ENCODE assay signal across 8 cellular contexts in genomic region chr22:26642465-26643367, GRCh38. TPM values are rescaled to one million over a fixed set of nuclear protein-coding genes. Genes with fewer than 3 reads are reported as not detected.
DNase-seq lines count a peak whose midpoint lies in the region; ATAC-seq and TF ChIP-seq lines count a peak whose summit lies in the region.

No MANE protein-coding gene starts in this region.

- H3K27ac ChIP-seq in uterus = peak overlapping the region; percentile 15 to 59

- H3K36me3 ChIP-seq in uterus (no peaks in the 10 kb centered on the region), Caco-2 (ENCODE audit: control insufficient read depth, insufficient read depth, low read length) (no peaks in the 10 kb centered on the region)

- no peak for TF ChIP-seq POLR2A in uterus (IDR thresholded peaks at IDR 0.05)

- H3K4me3 Mint-ChIP-seq in nephron (peak overlapping the region in 1 of 3 experiments; percentile 9), Caco-2 (ENCODE audit: unreplicated experiment) (no peak overlapping the region)

- H3K36me3 Mint-ChIP-seq in nephron (ENCODE audit: low read depth) (no peaks in the 10 kb centered on the region), Caco-2 (ENCODE audit: insufficient read depth, unreplicated experiment) (no peaks in the 10 kb centered on the region)

- no peak overlapping the region for H3K4me3 ChIP-seq in uterus
- H3K4me3 ChIP-seq in Caco-2 (ENCODE audit: low read depth, low read length) = no peak overlapping the region

- BruUV-seq in Caco-2 (replicated peaks; lab: Mats Ljungman, UMichigan) = no TSS peak

- H3K27me3 Mint-ChIP-seq in nephron (ENCODE audit: low read depth) (peaks cover 21% of the 10 kb centered on the region), Caco-2 (ENCODE audit: insufficient read depth, unreplicated experiment) (peaks cover 14% of the 10 kb centered on the region)

- H3K4me1 Mint-ChIP-seq in nephron = peaks cover 30% of the 10 kb centered on the region
- H3K4me1 Mint-ChIP-seq in Caco-2 (ENCODE audit: low read depth, unreplicated experiment) = peaks cover 7% of the 10 kb centered on the region

- intact Hi-C loops in uterus (cut with DNase I; ENCODE audit: low total_unique reads) (no loop called here), Caco-2 (cut with micrococcal nuclease; ENCODE audit: unreplicated experiment) (no loop called here)

- CTCF ChIA-PET in Caco-2 (lab: Charles Lee) = interaction anchor here (1.1 kb wide), 1 partner anchor 14 kb away, joined by 3 read pairs; no protein-coding TSS in a partner anchor

- POLR2A ChIA-PET in Caco-2 (lab: Charles Lee) = no interaction called here

- H3K27me3 ChIP-seq in uterus (no peaks in the 10 kb centered on the region), Caco-2 (replicated peaks; ENCODE audit: control insufficient read depth, insufficient read depth, low read length) (no peaks in the 10 kb centered on the region; the same call in none of the 2 replicates)

- TF ChIP-seq CTCF in nephron (IDR thresholded peaks at IDR 0.05; ENCODE audit: unreplicated experiment in 3 of 3) (no peak), uterus (IDR thresholded peaks at IDR 0.05) (no peak), Caco-2 (IDR thresholded peaks at IDR 0.05; ENCODE audit: insufficient read depth in 1 of 2, low read depth in 1 of 2, low read length in 1 of 2, severe bottlenecking in 1 of 2, unreplicated experiment in 1 of 2) (no peak)

- peak overlapping the region in 2 of 3 experiments; percentile 42 to 55 for H3K27ac Mint-ChIP-seq in nephron
- no peak overlapping the region for H3K27ac Mint-ChIP-seq in Caco-2 (ENCODE audit: unreplicated experiment)

- H3K9me3 Mint-ChIP-seq in nephron (no peaks in the 10 kb centered on the region), Caco-2 (ENCODE audit: unreplicated experiment) (no peaks in the 10 kb centered on the region)

- no peak for ATAC-seq in GM19467 (IDR thresholded peaks at IDR 0.05; ENCODE audit: unreplicated experiment)

- DNase-seq in ELF-1 (ENCODE audit: low read depth, low spot score) (peak; percentile 59), OCI-M2 (lab: John Stamatoyannopoulos, UW; ENCODE audit: unreplicated experiment) (peak; percentile 78), uterus (no peak), Caco-2 (no peak), amniotic stem cell (lab: John Stamatoyannopoulos, UW) (no peak)
- peak; percentile 68 for DNase-seq in activated gamma-delta T cell treated with anti-CD3 and anti-CD28 coated beads, Interleukin-2, amount 50 U/mL, for 16 hours (ENCODE audit: low read depth)

- H3K4me1 ChIP-seq in uterus (no peaks in the 10 kb centered on the region), Caco-2 (0 out of 2 replicates have a peak, but pooled peaks cover 4% of the 10 kb centered on the region)

- H3K9me3 ChIP-seq in uterus = no peaks in the 10 kb centered on the region
- no peaks in the 10 kb centered on the region for H3K9me3 ChIP-seq in Caco-2

RNA-seq across cellular contexts. Expression of gene MIAT, which starts 14.7 kb away (rescaled TPM):
- total RNA-seq in uterus (1 to 10 TPM in 3 of 4 donors, under 1 TPM in 1; 0.51 to 5.3 (median 3.1) TPM), Caco-2 (2022) (0.30 and 0.41 TPM in 2 replicates)

RNA-seq across cellular contexts. Expression of gene CRYBA4, which starts 21.0 kb away (rescaled TPM):
- total RNA-seq in uterus = not detected
- 0.68 TPM in 1 of 2 replicates, not detected in the other for total RNA-seq in Caco-2 (2022)

RNA-seq across cellular contexts. Expression of gene CRYBB1, which starts 24.9 kb away (rescaled TPM):
- total RNA-seq in uterus (1 to 10 TPM in 1 of 4 donors, under 1 TPM in 1, not detected in 2; 0.55 to 4.1 TPM), Caco-2 (2022) (not detected in 2 replicates)

RNA-seq across cellular contexts. Expression of gene TPST2, which starts 52.8 kb away (rescaled TPM):
- total RNA-seq in uterus (10 to 100 TPM; 32.4 to 71.5 (median 43.8) TPM), Caco-2 (2022) (9.5 and 11.5 TPM in 2 replicates)

Comparison
In these comparisons a context has a peak if more than half of its experiments do, and no peak if none do; other contexts are left out.
1. DNase-seq: peak in ELF-1 (single experiment), OCI-M2 (single experiment) and activated gamma-delta T cell treated with anti-CD3 and anti-CD28 coated beads, Interleukin-2, amount 50 U/mL, for 16 hours (single experiment); none in uterus (0 of 2), Caco-2 (0 of 2) and amniotic stem cell (single experiment).